8 cellular contexts compared by ENCODE assay signal in the genomic region with DNA sequence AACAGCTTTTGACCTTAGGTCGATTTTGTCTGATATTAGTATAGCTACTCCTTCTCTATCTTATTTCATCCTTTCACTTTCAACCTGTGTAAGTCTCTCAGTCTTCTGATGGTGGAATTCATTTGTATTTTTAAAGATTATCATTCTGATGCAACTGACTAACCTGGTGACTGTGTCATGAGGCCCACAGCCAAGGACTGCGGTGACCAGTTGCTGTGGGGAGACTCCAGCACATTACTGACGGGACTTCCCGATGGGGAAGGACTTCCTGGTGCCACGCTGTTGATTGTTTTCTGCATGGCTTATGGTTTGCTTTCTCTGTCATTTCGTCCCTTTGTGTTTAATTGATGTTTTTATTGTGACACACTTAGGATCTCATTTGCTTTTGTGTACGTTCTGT. TPM values are rescaled to one million over a fixed set of nuclear protein-coding genes. Genes with fewer than 3 reads are reported as not detected.
A peak's percentile ranks its signal among the peaks of the same experiment; 100 is the strongest.
DNase-seq lines count a peak whose midpoint lies in the region; ATAC-seq and TF ChIP-seq lines count a peak whose summit lies in the region.

No MANE protein-coding gene starts in this region.

- H3K9me3 ChIP-seq in heart right ventricle (no peaks in the 10 kb centered on the region), upper lobe of right lung (no peaks in the 10 kb centered on the region)

- no peaks in the 10 kb centered on the region for H3K27me3 ChIP-seq in heart right ventricle
- H3K27me3 ChIP-seq in upper lobe of right lung: no peaks in the 10 kb centered on the region

- intact Hi-C loops in left cardiac atrium (cut with DNase I) (no loop called here), heart right ventricle (cut with DNase I) (no loop called here), upper lobe of right lung (cut with DNase I) (no loop called here)

- TF ChIP-seq CTCF in heart right ventricle (IDR thresholded peaks at IDR 0.05) (no peak), upper lobe of right lung (IDR thresholded peaks at IDR 0.05) (no peak)

- no peak overlapping the region for H3K4me3 ChIP-seq in heart right ventricle
- no peak overlapping the region for H3K4me3 ChIP-seq in upper lobe of right lung

- peak in 1 of 2 donors; percentile 47 for ATAC-seq in left cardiac atrium
- no peak for ATAC-seq in heart right ventricle
- peak; percentile 62 for ATAC-seq in HG03280 (IDR thresholded peaks at IDR 0.05; ENCODE audit: unreplicated experiment)
- peak; percentile 66 for ATAC-seq in upper lobe of right lung

- DNase-seq in left cardiac atrium (peak; percentile 11), heart right ventricle (no peak), amniotic stem cell (lab: John Stamatoyannopoulos, UW) (peak; percentile 30), upper lobe of right lung (no peak), NCI-H2227 (lab: John Stamatoyannopoulos, UW; ENCODE audit: unreplicated experiment) (no peak), NCI-H524 treated with DMSO at 0.1 percent for 48 hours (lab: John Stamatoyannopoulos, UW) (no peak), NCI-H2196 treated with DMSO at 0.1 percent for 48 hours (lab: John Stamatoyannopoulos, UW; ENCODE audit: unreplicated experiment) (no peak)

- 57 to 62% methylated on average over 7 of the region's 7 CpGs for WGBS in heart right ventricle, 2 donors

- H3K4me1 ChIP-seq in heart right ventricle (peaks cover 0 to 7% (median 0%) of the 10 kb centered on the region in 9 donors), upper lobe of right lung (no peaks in the 10 kb centered on the region)

- no peaks in the 10 kb centered on the region for H3K36me3 ChIP-seq in heart right ventricle
- H3K36me3 ChIP-seq in upper lobe of right lung: no peaks in the 10 kb centered on the region

- no peak overlapping the region for H3K27ac ChIP-seq in heart right ventricle
- no peak overlapping the region for H3K27ac ChIP-seq in upper lobe of right lung

RNA-seq across cellular contexts. Expression of a gene that starts 34.2 kb away (rescaled TPM):
- total RNA-seq in left cardiac atrium (1 to 10 TPM in 1 of 2 donors, under 1 TPM in 1; 0.60 to 2.4 TPM), heart right ventricle (1 to 10 TPM in 7 of 10 donors, under 1 TPM in 3; 0.22 to 3.8 (median 1.5) TPM), upper lobe of right lung (1.2 TPM)
- polyA plus RNA-seq in heart right ventricle: under 1 TPM; 0.22 to 0.78 TPM

Comparison
In these comparisons a context has a peak if more than half of its experiments do, and no peak if none do; other contexts are left out.
1. DNase-seq: peak in left cardiac atrium (single experiment) and amniotic stem cell (single experiment); none in heart right ventricle (0 of 2), upper lobe of right lung (single experiment), NCI-H2227 (single experiment), NCI-H524 treated with DMSO at 0.1 percent for 48 hours (single experiment) and NCI-H2196 treated with DMSO at 0.1 percent for 48 hours (single experiment).
2. ATAC-seq: peak in HG03280 (single experiment) and upper lobe of right lung (single experiment); none in heart right ventricle (0 of 8).